9 cellular contexts compared by ENCODE assay signal in genomic region chrX:152601848-152602616, GRCh38. TPM values are rescaled to one million over a fixed set of nuclear protein-coding genes. Genes with fewer than 3 reads are reported as not detected.
DNase-seq lines count a peak whose midpoint lies in the region; ATAC-seq, FAIRE-seq and TF ChIP-seq lines count a peak whose summit lies in the region.
"Had no signal": no experiment of that assay in that cellular context is flagged by ENCODE, and none has a peak within 500 bp of the region (broad histone marks: within the 10 kb centered on the region; RNA-seq: fewer than 3 reads in every experiment).

No MANE protein-coding gene starts in this region.

- H3K27ac ChIP-seq in GM12878 (ENCODE audit: control insufficient read depth, insufficient read depth), result no peak overlapping the region
- H3K27ac ChIP-seq in mesenchymal stem cell (ENCODE audit: low read length, poor library complexity, severe bottlenecking), result no peak overlapping the region

- TF ChIP-seq RAD21 in GM12878 (IDR thresholded peaks at IDR 0.05; ENCODE audit: insufficient read depth, low read depth, low read length), result no peak

- no peak overlapping the region for H2BK5ac ChIP-seq in mesenchymal stem cell (ENCODE audit: low read depth, low read length, poor library complexity, severe bottlenecking)

- BruUV-seq in GM12878 (replicated peaks; lab: Mats Ljungman, UMichigan), result no TSS peak

- H2BK12ac ChIP-seq in mesenchymal stem cell (ENCODE audit: low read length in 2 of 2), result no peak overlapping the region

- no peak for ATAC-seq in stimulated activated naive CD8-positive, alpha-beta T cell treated with anti-CD3 and anti-CD28 coated beads, Interleukin-15, Interleukin-2, amounts not matched to agents 100 U/mL and 50 U/mL, for 24 hours
- no peak for ATAC-seq in stimulated activated naive CD8-positive, alpha-beta T cell treated with anti-CD3 and anti-CD28 coated beads, Interleukin-15, amount 100 ng/mL, for 72 hours
- 0 out of 3 replicates have a peak, but pooled peaks have one; percentile 21 for ATAC-seq in GM12878
- no peak for ATAC-seq in GM19452 (IDR thresholded peaks at IDR 0.05; ENCODE audit: unreplicated experiment)

- H3K23ac ChIP-seq in mesenchymal stem cell (ENCODE audit: low read length in 2 of 2), result no peak overlapping the region

- no peak overlapping the region for H3K4me2 ChIP-seq in GM12878 (ENCODE audit: control insufficient read depth, insufficient read depth)
- no peak overlapping the region for H3K4me2 ChIP-seq in mesenchymal stem cell (ENCODE audit: low read length, poor library complexity, severe bottlenecking)

- H4K20me1 ChIP-seq in GM12878 (ENCODE audit: control insufficient read depth, insufficient read depth), result no peaks in the 10 kb centered on the region

- H3K18ac ChIP-seq in mesenchymal stem cell (ENCODE audit: low read depth in 1 of 2, low read length in 2 of 2), result no peak overlapping the region

- no peaks in the 10 kb centered on the region for H3K27me3 Mint-ChIP-seq in stimulated activated naive CD8-positive, alpha-beta T cell treated with anti-CD3 and anti-CD28 coated beads, Interleukin-15, amount 100 ng/mL, for 72 hours

- no peak overlapping the region for H4K91ac ChIP-seq in mesenchymal stem cell (ENCODE audit: low read length)

- in situ Hi-C loops in GM12878 (cut with MboI), result no loop called here

- H2BK15ac ChIP-seq in mesenchymal stem cell (ENCODE audit: low read depth, poor library complexity, severe bottlenecking), result no peak overlapping the region

- intact Hi-C loops in GM12878 (cut with micrococcal nuclease; ENCODE audit: unreplicated experiment), result no loop called here

- peak; percentile 4 for DNase-seq in stimulated activated naive CD8-positive, alpha-beta T cell treated with anti-CD3 and anti-CD28 coated beads, Interleukin-15, Interleukin-2, amounts not matched to agents 100 U/mL and 50 U/mL, for 24 hours
- DNase-seq in stimulated activated naive CD8-positive, alpha-beta T cell treated with anti-CD3 and anti-CD28 coated beads, Interleukin-15, amount 100 ng/mL, for 72 hours, result no peak
- DNase-seq in NCI-H1436 treated with DMSO at 0.1 percent for 48 hours (lab: John Stamatoyannopoulos, UW) (peak; percentile 13), GM12878 (ENCODE audit: low read depth, low spot score) (no peak), urothelium cell line (ENCODE audit: low spot score) (peak; percentile 47), mesenchymal stem cell (no peak), cerebellum (ENCODE audit: low spot score) (no peak)

- H3K4me3 ChIP-seq in GM12878 (no peak overlapping the region), mesenchymal stem cell (ENCODE audit: insufficient read depth in 1 of 2, low read depth in 1 of 2, low read length in 2 of 2) (no peak overlapping the region)

- H3K4me1 Mint-ChIP-seq in stimulated activated naive CD8-positive, alpha-beta T cell treated with anti-CD3 and anti-CD28 coated beads, Interleukin-15, amount 100 ng/mL, for 72 hours, result no peaks in the 10 kb centered on the region

- no peak overlapping the region for H2BK120ac ChIP-seq in mesenchymal stem cell (ENCODE audit: low read depth, low read length)

- H3K9me3 Mint-ChIP-seq in stimulated activated naive CD8-positive, alpha-beta T cell treated with anti-CD3 and anti-CD28 coated beads, Interleukin-15, amount 100 ng/mL, for 72 hours, result no peaks in the 10 kb centered on the region

- no peak for TF ChIP-seq EP300 in GM12878 (IDR thresholded peaks at IDR 0.05; ENCODE audit: borderline replicate concordance in 1 of 2, control insufficient read depth in 1 of 2, low read depth in 2 of 2, low read length in 2 of 2)

- FAIRE-seq in GM12878 (lab: Jason Lieb, UNC) (no peak), urothelium cell line (lab: Jason Lieb, UNC) (no peak)

- 21% methylated on average over 6 of the region's 6 CpGs for WGBS in GM12878 (ENCODE audit: insufficient coverage, insufficient replicate concordance, low lambda C conversion rate, missing lambda C conversion rate)
- 26% methylated on average over 6 of the region's 6 CpGs for WGBS in mesenchymal stem cell

- no peak for TF ChIP-seq POLR2A in GM12878 (IDR thresholded peaks at IDR 0.05; ENCODE audit: low read depth, low read length)

- H3K9me3 ChIP-seq in GM12878 (replicated peaks; ENCODE audit: control insufficient read depth, insufficient read depth, low read length) (no peaks in the 10 kb centered on the region; the same call in 2 of the 3 replicates), mesenchymal stem cell (ENCODE audit: control insufficient read depth, low read length) (no peaks in the 10 kb centered on the region)

- SMC1A ChIA-PET in GM12878 (lab: Charles Lee; ENCODE audit: uncharacterized antibody, unreplicated experiment), result no interaction called here

- H3K9ac ChIP-seq in GM12878 (ENCODE audit: control insufficient read depth, insufficient read depth, low read length) (no peak overlapping the region), mesenchymal stem cell (ENCODE audit: low read length) (no peak overlapping the region)

- CTCF ChIA-PET in GM12878 (lab: Yijun Ruan, JAX), result interaction anchor here (1.0 kb wide), 1 partner anchor 33 kb away, joined by 5 read pairs; no protein-coding TSS in a partner anchor

- H3K27me3 ChIP-seq in GM12878 (replicated peaks in 1 of 2; ENCODE audit: control insufficient read depth in 2 of 2, insufficient read depth in 2 of 2, low read length in 1 of 2) (no peaks in the 10 kb centered on the region), mesenchymal stem cell (ENCODE audit: control insufficient read depth in 1 of 2, insufficient read depth in 1 of 2, low read length in 2 of 2) (peaks cover 0 to 24% of the 10 kb centered on the region in 2 experiments)

- H2AFZ ChIP-seq in GM12878 (ENCODE audit: control insufficient read depth, low read depth, low read length), result no peak overlapping the region
- H2AFZ ChIP-seq in mesenchymal stem cell (ENCODE audit: low read depth, low read length), result no peak overlapping the region

- no peak overlapping the region for H3K4ac ChIP-seq in mesenchymal stem cell (ENCODE audit: low read depth in 1 of 2, low read length in 2 of 2)

- POLR2A ChIA-PET in GM12878 (lab: Charles Lee), result no interaction called here

- H3K27ac Mint-ChIP-seq in stimulated activated naive CD8-positive, alpha-beta T cell treated with anti-CD3 and anti-CD28 coated beads, Interleukin-15, amount 100 ng/mL, for 72 hours, result no peak overlapping the region

- H3K36me3 ChIP-seq in GM12878 (ENCODE audit: control insufficient read depth in 2 of 2, insufficient read depth in 2 of 2, low read length in 1 of 2) (no peaks in the 10 kb centered on the region), mesenchymal stem cell (ENCODE audit: control insufficient read depth in 1 of 2, insufficient read depth in 2 of 2, low read depth in 1 of 2, low read length in 2 of 2) (no peaks in the 10 kb centered on the region)

- H2AK5ac ChIP-seq in mesenchymal stem cell (ENCODE audit: low read length, severe bottlenecking), result no peak overlapping the region

- H3K79me2 ChIP-seq in GM12878 (ENCODE audit: control insufficient read depth, insufficient read depth, low read length), result no peaks in the 10 kb centered on the region

- no peak for TF ChIP-seq CTCF in GM12878 (IDR thresholded peaks at IDR 0.05 in 2 of 3, conservative IDR thresholded peaks at IDR 0.05 in 1 of 3; ENCODE audit: control insufficient read depth in 2 of 3, extremely low read depth in 1 of 3, insufficient read depth in 1 of 3, low read depth in 3 of 3, low read length in 3 of 3)

- H3K14ac ChIP-seq in mesenchymal stem cell (ENCODE audit: low read length in 2 of 2), result no peak overlapping the region

- H3K4me1 ChIP-seq in GM12878 (ENCODE audit: control insufficient read depth, insufficient read depth, low read length) (no peaks in the 10 kb centered on the region), mesenchymal stem cell (ENCODE audit: control insufficient read depth, insufficient read depth, low read depth, low read length) (no peaks in the 10 kb centered on the region)

- no peak overlapping the region for H4K8ac ChIP-seq in mesenchymal stem cell (ENCODE audit: low read length)

- no peaks in the 10 kb centered on the region for H3K79me1 ChIP-seq in mesenchymal stem cell (replicated peaks; ENCODE audit: low read length, poor library complexity, severe bottlenecking)

- no peak overlapping the region for H3K4me3 Mint-ChIP-seq in stimulated activated naive CD8-positive, alpha-beta T cell treated with anti-CD3 and anti-CD28 coated beads, Interleukin-15, amount 100 ng/mL, for 72 hours

- RAD21 ChIA-PET in GM12878 (lab: Charles Lee; ENCODE audit: unreplicated experiment), result no interaction called here

TF ChIP-seq in GM12878, 131 proteins besides CTCF, POLR2A, EP300 and RAD21 (continues in another document):
- TF ChIP-seq IRF4 (IDR thresholded peaks at IDR 0.05; ENCODE audit: low read depth, low read length) (no peak), TARDBP (IDR thresholded peaks at IDR 0.05; ENCODE audit: borderline replicate concordance) (no peak)

RNA-seq across cellular contexts. Expression of gene GABRQ, which starts 35.7 kb away (rescaled TPM):
- total RNA-seq in GM12878 (2013; cell fraction: nucleolus; rRNA removed), result not detected in 2 replicates
- total RNA-seq in GM12878 (2014; rRNA removed), result not detected in 2 replicates
- not detected in 2 replicates for total RNA-seq in GM12878 (2014; rRNA removed; fragmentation: Illumina TruSeq; extraction: Trizol)
- not detected in 2 replicates for total RNA-seq in GM12878 (2021)
- not detected for polyA plus RNA-seq in GM12878 (2011; ENCODE audit: low read depth)
- polyA plus RNA-seq in GM12878 (2011; rRNA removed), result 0.04 TPM in 2 replicates
- polyA plus RNA-seq in GM12878 (2011; cell fraction: cytosol; rRNA removed), result 0.05 and 0.07 TPM in 2 replicates
- polyA plus RNA-seq in GM12878 (2011; cell fraction: nucleus; rRNA removed), result 0.07 and 0.09 TPM in 2 replicates
- 0.03 TPM in 2 replicates for polyA plus RNA-seq in GM12878 (2012)
- not detected in 2 replicates for polyA plus RNA-seq in GM12878 (2014; fragmentation: Illumina TruSeq; extraction: Trizol)
- polyA plus RNA-seq in GM12878 (2014; fragmentation: Nextera tagmentation; extraction: Ambion mirVana), result not detected
- not detected in 2 replicates for polyA plus RNA-seq in GM12878 (2014; rRNA removed)
- polyA plus RNA-seq in GM12878 (2016; fragmentation: Nextera tagmentation; extraction: Ambion mirVana), result not detected
- polyA minus RNA-seq in GM12878 (2011; rRNA and poly(A)+ RNA removed), result 0.10 and 0.66 TPM in 2 replicates
- not detected in 2 replicates for polyA minus RNA-seq in GM12878 (2011; cell fraction: cytosol; rRNA and poly(A)+ RNA removed)
- polyA minus RNA-seq in GM12878 (2011; cell fraction: nucleus; rRNA and poly(A)+ RNA removed), result 0.10 and 0.12 TPM in 2 replicates
- polyA plus RNA-seq in mesenchymal stem cell (2013, experiment 1 of 2), result not detected
- not detected for polyA plus RNA-seq in mesenchymal stem cell (2013, experiment 2 of 2)
- total RNA-seq in cerebellum, result 1.6 TPM
- total RNA-seq: activated CD8-positive, alpha-beta memory T cell treated with anti-CD3 and anti-CD28 coated beads for 36 hours had no signal

Comparison
In these comparisons a context has a peak if more than half of its experiments do, and no peak if none do; other contexts are left out.
1. DNase-seq: peak in stimulated activated naive CD8-positive, alpha-beta T cell treated with anti-CD3 and anti-CD28 coated beads, Interleukin-15, Interleukin-2, amounts not matched to agents 100 U/mL and 50 U/mL, for 24 hours (single experiment), NCI-H1436 treated with DMSO at 0.1 percent for 48 hours (single experiment) and urothelium cell line (single experiment); none in stimulated activated naive CD8-positive, alpha-beta T cell treated with anti-CD3 and anti-CD28 coated beads, Interleukin-15, amount 100 ng/mL, for 72 hours (0 of 2), GM12878 (single experiment), mesenchymal stem cell (single experiment) and cerebellum (single experiment).